9 cellular contexts compared by ENCODE assay signal in genomic region chr21:43193651-43194302, GRCh38. TPM values are rescaled to one million over a fixed set of nuclear protein-coding genes. Genes with fewer than 3 reads are reported as not detected.
A peak's percentile ranks its signal among the peaks of the same experiment; 100 is the strongest.
DNase-seq lines count a peak whose midpoint lies in the region; ATAC-seq, FAIRE-seq and TF ChIP-seq lines count a peak whose summit lies in the region.
"Had no signal": no experiment of that assay in that cellular context is flagged by ENCODE, and none has a peak within 500 bp of the region (broad histone marks: within the 10 kb centered on the region; RNA-seq: fewer than 3 reads in every experiment).

No MANE protein-coding gene starts in this region.

- no peaks in the 10 kb centered on the region for H3K9me3 ChIP-seq in mucosa of descending colon

- ATAC-seq in mucosa of descending colon: no peak
- ATAC-seq: activated CD4-positive, CD25-positive, alpha-beta regulatory T cell treated with anti-CD3 and anti-CD28 coated beads, Interleukin-2, amount 50 U/mL, for 24 hours had no signal

- POLR2A ChIA-PET in BJ (lab: Charles Lee): no interaction called here

- H3K4me3 ChIP-seq in BJ (ENCODE audit: low read depth, low read length): no peak overlapping the region
- no peak overlapping the region for H3K4me3 ChIP-seq in bronchial epithelial cell (ENCODE audit: low read depth, low read length)
- H3K4me3 ChIP-seq in mucosa of descending colon: no peak overlapping the region

- peaks cover 11% of the 10 kb centered on the region for H3K4me1 ChIP-seq in mucosa of descending colon (ENCODE audit: low read depth)

- TF ChIP-seq CTCF in BJ (IDR thresholded peaks at IDR 0.05; ENCODE audit: insufficient read depth, low read depth, low read length): no peak
- TF ChIP-seq CTCF in bronchial epithelial cell (IDR thresholded peaks at IDR 0.05; ENCODE audit: insufficient read depth, low read length, severe bottlenecking): no peak
- no peak for TF ChIP-seq CTCF in mucosa of descending colon (IDR thresholded peaks at IDR 0.05)

- CTCF ChIA-PET in BJ (lab: Yijun Ruan, JAX): no interaction called here

- peak; percentile 12 for DNase-seq in BJ (ENCODE audit: low read depth)
- peak; percentile 32 for DNase-seq in NAMALWA (ENCODE audit: low spot score)
- peak; percentile 91 for DNase-seq in bronchial epithelial cell (ENCODE audit: low read depth)
- peak in 2 of 3 donors; percentile 20 to 45 for DNase-seq in mucosa of descending colon
- DNase-seq in OCI-M2 (lab: John Stamatoyannopoulos, UW; ENCODE audit: unreplicated experiment): no peak
- DNase-seq in ecto neural progenitor cell (ENCODE audit: low spot score): no peak
- DNase-seq in stimulated activated CD4-positive, alpha-beta T cell treated with anti-CD3 and anti-CD28 coated beads, Interleukin-4, amount 100 ng/mL, for 4 hours: no peak
- no peak for DNase-seq in T-helper 9 cell

- H3K36me3 ChIP-seq in BJ (ENCODE audit: control insufficient read depth, insufficient read depth, low read length): no peaks in the 10 kb centered on the region
- H3K36me3 ChIP-seq in bronchial epithelial cell (ENCODE audit: control insufficient read depth, insufficient read depth, low read length): no peaks in the 10 kb centered on the region
- no peaks in the 10 kb centered on the region for H3K36me3 ChIP-seq in mucosa of descending colon (ENCODE audit: low read depth)

- peaks cover 9% of the 10 kb centered on the region for H3K27me3 ChIP-seq in BJ (ENCODE audit: control insufficient read depth, insufficient read depth, low read length)
- H3K27me3 ChIP-seq in bronchial epithelial cell (ENCODE audit: control insufficient read depth, insufficient read depth, low read length): no peaks in the 10 kb centered on the region

- no peak for FAIRE-seq in bronchial epithelial cell (lab: Jason Lieb, UNC)

- intact Hi-C loops in mucosa of descending colon (cut with DNase I, micrococcal nuclease): no loop called here

RNA-seq across cellular contexts. Expression of gene CRYAA, which starts 25.0 kb away (rescaled TPM):
- polyA plus RNA-seq in BJ (2011; rRNA removed): not detected in 2 replicates
- polyA minus RNA-seq in BJ (2011; rRNA and poly(A)+ RNA removed): not detected in 2 replicates
- total RNA-seq in bronchial epithelial cell (not detected in 2 replicates), mucosa of descending colon (not detected)

Comparison
In these comparisons a context has a peak if more than half of its experiments do, and no peak if none do; other contexts are left out.
1. DNase-seq: peak in BJ (single experiment), NAMALWA (single experiment), bronchial epithelial cell (single experiment) and mucosa of descending colon (2 of 3); none in OCI-M2 (single experiment), ecto neural progenitor cell (single experiment), stimulated activated CD4-positive, alpha-beta T cell treated with anti-CD3 and anti-CD28 coated beads, Interleukin-4, amount 100 ng/mL, for 4 hours (0 of 2) and T-helper 9 cell (single experiment).